Comparison of ENCODE assay signal across 8 cellular contexts in genomic region chr2:113503094-113504042, GRCh38. TPM values are rescaled to one million over a fixed set of nuclear protein-coding genes. Genes with fewer than 3 reads are reported as not detected.
DNase-seq lines count a peak whose midpoint lies in the region; ATAC-seq, FAIRE-seq and TF ChIP-seq lines count a peak whose summit lies in the region.
"Not testable (repeated sequence)": the region's sequence is repeated elsewhere in the genome, so short reads cannot be mapped to it uniquely, and the experiment has no call there.

No MANE protein-coding gene starts in this region.

- H3K4me3 ChIP-seq in BLaER1 (peak overlapping the region; percentile 31), astrocyte (ENCODE audit: insufficient read depth, low read depth, low read length) (peak overlapping the region; percentile 17), foreskin fibroblast (ENCODE audit: low read depth in 1 of 2, low read length in 2 of 2) (peak overlapping the region; percentile 31 to 41), spleen (peak overlapping the region; percentile 24 to 75 (median 44))
- H3K4me3 ChIP-seq in mesendoderm (ENCODE audit: low read length): not testable (repeated sequence)

- no CpG with 5 or more reads among the region's 116 CpGs for WGBS in mesendoderm (ENCODE audit: extremely low coverage, insufficient coverage, low lambda C conversion rate)
- 0 to 2% (median 1%) methylated on average over 12 to 116 of the region's 116 CpGs; no CpG with 5 or more reads in 1 of the 5 donors for WGBS in spleen, 5 donors

- not testable (repeated sequence) for H4K5ac ChIP-seq in mesendoderm (ENCODE audit: low read length)

- H2BK5ac ChIP-seq in mesendoderm (ENCODE audit: low read length): not testable (repeated sequence)

- not testable (repeated sequence) for H3K36me3 ChIP-seq in BLaER1; astrocyte (ENCODE audit: insufficient read depth, low read length); mesendoderm (ENCODE audit: control insufficient read depth, insufficient read depth, low read length); spleen

- H2AFZ ChIP-seq in astrocyte (ENCODE audit: low read depth, low read length): not testable (repeated sequence)

- H3K9me3 Mint-ChIP-seq in astrocyte (ENCODE audit: unreplicated experiment): not testable (repeated sequence)

- TF ChIP-seq POLR2A in spleen (IDR thresholded peaks at IDR 0.05): not testable (repeated sequence)

- H3K9ac ChIP-seq in BLaER1; astrocyte (ENCODE audit: low read length); mesendoderm (ENCODE audit: low read length): not testable (repeated sequence)

- H4K20me1 ChIP-seq in BLaER1: peaks cover 29% of the 10 kb centered on the region
- H4K20me1 ChIP-seq in astrocyte (ENCODE audit: insufficient read depth, low read length): not testable (repeated sequence)

- not testable (repeated sequence) for H3K27ac ChIP-seq in BLaER1; astrocyte (ENCODE audit: low read depth, low read length); mesendoderm (ENCODE audit: low read depth, low read length); spleen

- H3K4ac ChIP-seq in mesendoderm (ENCODE audit: low read depth, low read length): not testable (repeated sequence)

- H4K8ac ChIP-seq in mesendoderm (ENCODE audit: low read depth, low read length): not testable (repeated sequence)

- not testable (repeated sequence) for H3K18ac ChIP-seq in mesendoderm (ENCODE audit: low read length)

- peaks cover 14% of the 10 kb centered on the region for H3K4me1 Mint-ChIP-seq in T-helper 17 cell
- H3K4me1 Mint-ChIP-seq in astrocyte (ENCODE audit: low read depth, unreplicated experiment): not testable (repeated sequence)

- H3K27me3 Mint-ChIP-seq in T-helper 17 cell (peaks cover 32% of the 10 kb centered on the region), astrocyte (ENCODE audit: low read depth, unreplicated experiment) (peaks cover 23% of the 10 kb centered on the region)

- ATAC-seq in GM19397 (IDR thresholded peaks at IDR 0.05; ENCODE audit: unreplicated experiment): peak; percentile 70
- peak; percentile 67 for ATAC-seq in HG03108 (IDR thresholded peaks at IDR 0.05; ENCODE audit: unreplicated experiment)
- peak; percentile 77 for ATAC-seq in T-helper 17 cell

- H3K79me1 ChIP-seq in mesendoderm (ENCODE audit: low read length): not testable (repeated sequence)

- intact Hi-C loops in spleen (cut with DNase I; ENCODE audit: low total_unique reads): not testable (repeated sequence)

- not testable (repeated sequence) for H2BK15ac ChIP-seq in mesendoderm (replicated peaks; ENCODE audit: low read depth)

- not testable (repeated sequence) for H3K36me3 Mint-ChIP-seq in T-helper 17 cell (ENCODE audit: low read depth); astrocyte (ENCODE audit: low read depth, unreplicated experiment)

- not testable (repeated sequence) for H3K56ac ChIP-seq in mesendoderm (ENCODE audit: low read length)

- peaks cover 77% of the 10 kb centered on the region for H3K27me3 ChIP-seq in BLaER1
- peaks cover 30% of the 10 kb centered on the region for H3K27me3 ChIP-seq in astrocyte (ENCODE audit: insufficient read depth, low read length)
- not testable (repeated sequence) for H3K27me3 ChIP-seq in mesendoderm (ENCODE audit: insufficient read depth, low read length, poor library complexity)
- H3K27me3 ChIP-seq in spleen (replicated peaks in 1 of 7): peaks cover 0 to 84% (median 14%) of the 10 kb centered on the region in 7 donors

- H2AK5ac ChIP-seq in mesendoderm (ENCODE audit: low read length): not testable (repeated sequence)

- H3K23ac ChIP-seq in mesendoderm (ENCODE audit: low read length): not testable (repeated sequence)

- not testable (repeated sequence) for H3K79me2 ChIP-seq in astrocyte (ENCODE audit: insufficient read depth, low read length); mesendoderm (ENCODE audit: control insufficient read depth, insufficient read depth, low read length)

- DNase-seq in T-helper 17 cell: peak in 2 of 3 donors; percentile 32 to 33
- DNase-seq in astrocyte (ENCODE audit: low read depth): not testable (repeated sequence)
- peak in 1 of 2 donors; percentile 39 for DNase-seq in foreskin fibroblast
- DNase-seq in mesendoderm: peak; percentile 68
- peak; percentile 80 for DNase-seq in spleen

- H3K4me1 ChIP-seq in BLaER1; astrocyte (ENCODE audit: insufficient read depth, low read length); mesendoderm (ENCODE audit: control insufficient read depth, low read depth, low read length): not testable (repeated sequence)
- H3K4me1 ChIP-seq in spleen: peaks cover 0 to 45% (median 36%) of the 10 kb centered on the region in 6 donors

- not testable (repeated sequence) for TF ChIP-seq CTCF in astrocyte (IDR thresholded peaks at IDR 0.05; ENCODE audit: insufficient read depth, low read depth, low read length); foreskin fibroblast (IDR thresholded peaks at IDR 0.05; ENCODE audit: low read depth, low read length); spleen (IDR thresholded peaks at IDR 0.05 in 8 of 11, conservative IDR thresholded peaks at IDR 0.05 in 3 of 11)

- H2BK120ac ChIP-seq in mesendoderm (ENCODE audit: low read depth, low read length): not testable (repeated sequence)

- peak overlapping the region; percentile 37 for H3K4me2 ChIP-seq in BLaER1
- H3K4me2 ChIP-seq in astrocyte (ENCODE audit: low read length): peak overlapping the region; percentile 71
- not testable (repeated sequence) for H3K4me2 ChIP-seq in mesendoderm (ENCODE audit: low read length)

- H3K4me3 Mint-ChIP-seq in T-helper 17 cell (peak overlapping the region; percentile 74), astrocyte (ENCODE audit: unreplicated experiment) (peak overlapping the region; percentile 68)

- H3K9me3 ChIP-seq in BLaER1: peaks cover 24% of the 10 kb centered on the region
- H3K9me3 ChIP-seq in T-helper 17 cell (ENCODE audit: control insufficient read depth, low read length, poor library complexity, severe bottlenecking); astrocyte (ENCODE audit: insufficient read depth, low read depth, low read length); spleen: not testable (repeated sequence)

- not testable (repeated sequence) for H3K27ac Mint-ChIP-seq in T-helper 17 cell; astrocyte (ENCODE audit: unreplicated experiment)

- not testable (repeated sequence) for FAIRE-seq in astrocyte (lab: Jason Lieb, UNC)

RNA-seq across cellular contexts. Expression of gene FOXD4L1, which starts 4.9 kb away (rescaled TPM):
- total RNA-seq in T-helper 17 cell: under 1 TPM in 1 of 2 donors, not detected in 1; 0.10 TPM
- not detected in 2 replicates for total RNA-seq in astrocyte
- polyA plus RNA-seq in mesendoderm (2013, experiment 1 of 2): 0.01 TPM
- 0.01 TPM for polyA plus RNA-seq in mesendoderm (2013, experiment 2 of 2)
- under 1 TPM in 4 of 7 donors, not detected in 3; 0.13 to 0.68 (median 0.29) TPM for total RNA-seq in spleen
- polyA plus RNA-seq in spleen: under 1 TPM in 2 of 3 donors, not detected in 1; 0.13 to 0.19 TPM
